ENCODE assay signal across 1 cellular context in the genomic region with DNA sequence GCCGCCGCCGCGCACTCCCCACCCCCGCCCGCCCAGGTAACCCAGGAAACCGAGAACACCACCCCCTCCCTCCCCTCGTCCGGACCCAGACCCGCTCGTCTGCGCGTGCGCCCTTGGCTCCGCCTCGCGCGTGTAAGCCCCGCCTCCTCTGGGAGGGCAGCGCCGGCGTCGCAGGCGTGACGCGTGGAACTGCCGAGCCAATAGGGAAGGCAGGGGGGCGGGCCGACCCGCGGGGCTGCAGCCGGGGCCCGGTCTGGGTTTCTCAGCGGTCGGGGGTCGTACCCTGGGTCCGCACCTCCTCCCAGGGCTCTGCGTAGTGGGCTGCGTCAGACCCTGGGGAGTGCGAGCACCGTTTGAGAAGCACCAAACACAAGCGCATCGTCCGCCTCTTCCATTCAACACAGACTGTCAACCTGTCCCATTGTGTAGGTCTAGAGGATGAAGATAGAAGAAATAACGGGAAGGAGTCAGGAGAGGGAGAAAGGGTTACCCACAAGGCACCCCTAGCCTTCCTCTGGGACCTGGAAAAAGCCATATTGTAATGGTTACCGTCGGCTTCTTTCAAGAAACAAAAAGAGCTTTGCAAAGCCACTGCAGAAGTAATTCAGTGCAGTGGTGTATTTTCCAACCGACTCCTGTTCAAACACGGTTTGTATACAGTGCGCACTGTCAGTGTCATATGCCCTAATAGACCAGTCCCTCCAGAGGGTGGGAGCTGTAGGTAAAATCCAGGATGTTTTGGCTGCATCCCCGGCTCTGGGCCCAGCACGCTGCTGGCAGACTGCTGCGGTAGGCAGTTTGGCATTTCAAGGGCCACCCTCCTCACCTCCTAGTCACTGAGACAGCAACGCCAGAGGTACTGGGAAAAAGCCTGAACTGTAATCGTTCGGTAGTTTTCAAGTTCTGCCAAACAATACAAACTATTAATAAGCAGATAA.
TF ChIP-seq lines count a peak whose summit lies in the region.

No MANE protein-coding gene starts in this region.

TF ChIP-seq in HepG2, 621 proteins besides CTCF, POLR2A, EP300 and RAD21 (continued from another document and continues in another):
- TF ChIP-seq ISL2 (CRISPR knock-in tag; IDR thresholded peaks at IDR 0.05) = peak; percentile 28; the same call in 1 of the 2 replicates
- TF ChIP-seq, protein P1, sequence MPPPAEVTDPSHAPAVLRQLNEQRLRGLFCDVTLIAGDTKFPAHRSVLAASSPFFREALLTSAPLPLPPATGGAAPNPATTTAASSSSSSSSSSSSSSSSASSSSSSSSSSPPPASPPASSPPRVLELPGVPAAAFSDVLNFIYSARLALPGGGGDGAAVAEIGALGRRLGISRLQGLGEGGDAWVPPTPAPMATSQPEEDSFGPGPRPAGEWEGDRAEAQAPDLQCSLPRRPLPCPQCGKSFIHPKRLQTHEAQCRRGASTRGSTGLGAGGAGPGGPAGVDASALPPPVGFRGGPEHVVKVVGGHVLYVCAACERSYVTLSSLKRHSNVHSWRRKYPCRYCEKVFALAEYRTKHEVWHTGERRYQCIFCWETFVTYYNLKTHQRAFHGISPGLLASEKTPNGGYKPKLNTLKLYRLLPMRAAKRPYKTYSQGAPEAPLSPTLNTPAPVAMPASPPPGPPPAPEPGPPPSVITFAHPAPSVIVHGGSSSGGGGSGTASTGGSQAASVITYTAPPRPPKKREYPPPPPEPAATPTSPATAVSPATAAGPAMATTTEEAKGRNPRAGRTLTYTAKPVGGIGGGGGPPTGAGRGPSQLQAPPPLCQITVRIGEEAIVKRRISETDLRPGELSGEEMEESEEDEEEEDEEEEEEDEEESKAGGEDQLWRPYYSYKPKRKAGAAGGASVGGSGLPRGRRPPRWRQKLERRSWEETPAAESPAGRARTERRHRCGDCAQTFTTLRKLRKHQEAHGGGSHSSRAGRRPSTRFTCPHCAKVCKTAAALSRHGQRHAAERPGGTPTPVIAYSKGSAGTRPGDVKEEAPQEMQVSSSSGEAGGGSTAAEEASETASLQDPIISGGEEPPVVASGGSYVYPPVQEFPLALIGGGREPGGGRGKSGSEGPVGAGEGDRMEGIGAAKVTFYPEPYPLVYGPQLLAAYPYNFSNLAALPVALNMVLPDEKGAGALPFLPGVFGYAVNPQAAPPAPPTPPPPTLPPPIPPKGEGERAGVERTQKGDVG (CRISPR knock-in tag; IDR thresholded peaks at IDR 0.05; ENCODE audit: borderline replicate concordance) = 0 out of 2 replicates have a peak, but pooled peaks have one; percentile 27
- no peak for TF ChIP-seq LCORL (IDR thresholded peaks at IDR 0.05)
- no peak for TF ChIP-seq LCORL (CRISPR knock-in tag; IDR thresholded peaks at IDR 0.05)
- TF ChIP-seq, protein P2, sequence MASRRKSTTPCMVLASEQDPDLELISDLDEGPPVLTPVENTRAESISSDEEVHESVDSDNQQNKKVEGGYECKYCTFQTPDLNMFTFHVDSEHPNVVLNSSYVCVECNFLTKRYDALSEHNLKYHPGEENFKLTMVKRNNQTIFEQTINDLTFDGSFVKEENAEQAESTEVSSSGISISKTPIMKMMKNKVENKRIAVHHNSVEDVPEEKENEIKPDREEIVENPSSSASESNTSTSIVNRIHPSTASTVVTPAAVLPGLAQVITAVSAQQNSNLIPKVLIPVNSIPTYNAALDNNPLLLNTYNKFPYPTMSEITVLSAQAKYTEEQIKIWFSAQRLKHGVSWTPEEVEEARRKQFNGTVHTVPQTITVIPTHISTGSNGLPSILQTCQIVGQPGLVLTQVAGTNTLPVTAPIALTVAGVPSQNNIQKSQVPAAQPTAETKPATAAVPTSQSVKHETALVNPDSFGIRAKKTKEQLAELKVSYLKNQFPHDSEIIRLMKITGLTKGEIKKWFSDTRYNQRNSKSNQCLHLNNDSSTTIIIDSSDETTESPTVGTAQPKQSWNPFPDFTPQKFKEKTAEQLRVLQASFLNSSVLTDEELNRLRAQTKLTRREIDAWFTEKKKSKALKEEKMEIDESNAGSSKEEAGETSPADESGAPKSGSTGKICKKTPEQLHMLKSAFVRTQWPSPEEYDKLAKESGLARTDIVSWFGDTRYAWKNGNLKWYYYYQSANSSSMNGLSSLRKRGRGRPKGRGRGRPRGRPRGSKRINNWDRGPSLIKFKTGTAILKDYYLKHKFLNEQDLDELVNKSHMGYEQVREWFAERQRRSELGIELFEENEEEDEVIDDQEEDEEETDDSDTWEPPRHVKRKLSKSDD (CRISPR knock-in tag; IDR thresholded peaks at IDR 0.05; ENCODE audit: low read depth) = no peak
- TF ChIP-seq SAFB2 (CRISPR knock-in tag; IDR thresholded peaks at IDR 0.05; ENCODE audit: borderline replicate concordance, low read depth) = peak; percentile 69; the same call in 1 of the 2 replicates
- peak; percentile 82 for TF ChIP-seq SP4 (CRISPR knock-in tag; IDR thresholded peaks at IDR 0.05)
- no peak for TF ChIP-seq SMYD3 (CRISPR knock-in tag; IDR thresholded peaks at IDR 0.05)
- TF ChIP-seq ZNF589 (CRISPR knock-in tag; conservative IDR thresholded peaks at IDR 0.05) = no peak
- TF ChIP-seq ZNF598 (CRISPR knock-in tag; IDR thresholded peaks at IDR 0.05; ENCODE audit: borderline replicate concordance) = no peak
- no peak; the same call in 1 of the 2 replicates for TF ChIP-seq ZNF772 (CRISPR knock-in tag; IDR thresholded peaks at IDR 0.05)
- TF ChIP-seq, protein P3, sequence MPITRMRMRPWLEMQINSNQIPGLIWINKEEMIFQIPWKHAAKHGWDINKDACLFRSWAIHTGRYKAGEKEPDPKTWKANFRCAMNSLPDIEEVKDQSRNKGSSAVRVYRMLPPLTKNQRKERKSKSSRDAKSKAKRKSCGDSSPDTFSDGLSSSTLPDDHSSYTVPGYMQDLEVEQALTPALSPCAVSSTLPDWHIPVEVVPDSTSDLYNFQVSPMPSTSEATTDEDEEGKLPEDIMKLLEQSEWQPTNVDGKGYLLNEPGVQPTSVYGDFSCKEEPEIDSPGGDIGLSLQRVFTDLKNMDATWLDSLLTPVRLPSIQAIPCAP (CRISPR knock-in tag; IDR thresholded peaks at IDR 0.05; ENCODE audit: low read depth) = no peak
- peak; percentile 85 for TF ChIP-seq GATAD1 (CRISPR knock-in tag; IDR thresholded peaks at IDR 0.05)
- TF ChIP-seq NFKB2 (CRISPR knock-in tag; IDR thresholded peaks at IDR 0.05; ENCODE audit: borderline replicate concordance) = no peak
- no peak for TF ChIP-seq SRSF9 (IDR thresholded peaks at IDR 0.05; ENCODE audit: borderline replicate concordance, insufficient read depth, low read depth, low read length, poor library complexity, severe bottlenecking)
- TF ChIP-seq, protein P4, sequence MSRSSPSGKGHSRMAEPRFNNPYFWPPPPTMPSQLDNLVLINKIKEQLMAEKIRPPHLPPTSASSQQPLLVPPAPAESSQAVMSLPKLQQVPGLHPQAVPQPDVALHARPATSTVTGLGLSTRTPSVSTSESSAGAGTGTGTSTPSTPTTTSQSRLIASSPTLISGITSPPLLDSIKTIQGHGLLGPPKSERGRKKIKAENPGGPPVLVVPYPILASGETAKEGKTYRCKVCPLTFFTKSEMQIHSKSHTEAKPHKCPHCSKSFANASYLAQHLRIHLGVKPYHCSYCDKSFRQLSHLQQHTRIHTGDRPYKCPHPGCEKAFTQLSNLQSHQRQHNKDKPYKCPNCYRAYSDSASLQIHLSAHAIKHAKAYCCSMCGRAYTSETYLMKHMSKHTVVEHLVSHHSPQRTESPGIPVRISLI (CRISPR knock-in tag; IDR thresholded peaks at IDR 0.05; ENCODE audit: borderline replicate concordance) = no peak
- TF ChIP-seq, protein P5, sequence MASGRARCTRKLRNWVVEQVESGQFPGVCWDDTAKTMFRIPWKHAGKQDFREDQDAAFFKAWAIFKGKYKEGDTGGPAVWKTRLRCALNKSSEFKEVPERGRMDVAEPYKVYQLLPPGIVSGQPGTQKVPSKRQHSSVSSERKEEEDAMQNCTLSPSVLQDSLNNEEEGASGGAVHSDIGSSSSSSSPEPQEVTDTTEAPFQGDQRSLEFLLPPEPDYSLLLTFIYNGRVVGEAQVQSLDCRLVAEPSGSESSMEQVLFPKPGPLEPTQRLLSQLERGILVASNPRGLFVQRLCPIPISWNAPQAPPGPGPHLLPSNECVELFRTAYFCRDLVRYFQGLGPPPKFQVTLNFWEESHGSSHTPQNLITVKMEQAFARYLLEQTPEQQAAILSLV (CRISPR knock-in tag; IDR thresholded peaks at IDR 0.05; ENCODE audit: borderline replicate concordance) = peak; percentile 75; the same call in 1 of the 2 replicates
- TF ChIP-seq, protein P6, sequence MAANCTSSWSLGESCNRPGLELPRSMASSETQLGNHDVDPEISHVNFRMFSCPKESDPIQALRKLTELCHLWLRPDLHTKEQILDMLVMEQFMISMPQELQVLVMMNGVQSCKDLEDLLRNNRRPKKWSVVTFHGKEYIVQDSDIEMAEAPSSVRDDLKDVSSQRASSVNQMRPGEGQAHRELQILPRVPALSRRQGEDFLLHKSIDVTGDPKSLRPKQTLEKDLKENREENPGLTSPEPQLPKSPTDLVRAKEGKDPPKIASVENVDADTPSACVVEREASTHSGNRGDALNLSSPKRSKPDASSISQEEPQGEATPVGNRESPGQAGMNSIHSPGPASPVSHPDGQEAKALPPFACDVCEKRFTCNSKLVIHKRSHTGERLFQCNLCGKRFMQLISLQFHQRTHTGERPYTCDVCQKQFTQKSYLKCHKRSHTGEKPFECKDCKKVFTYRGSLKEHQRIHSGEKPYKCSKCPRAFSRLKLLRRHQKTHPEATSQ (CRISPR knock-in tag; IDR thresholded peaks at IDR 0.05; ENCODE audit: borderline replicate concordance) = no peak
- TF ChIP-seq, protein P7, sequence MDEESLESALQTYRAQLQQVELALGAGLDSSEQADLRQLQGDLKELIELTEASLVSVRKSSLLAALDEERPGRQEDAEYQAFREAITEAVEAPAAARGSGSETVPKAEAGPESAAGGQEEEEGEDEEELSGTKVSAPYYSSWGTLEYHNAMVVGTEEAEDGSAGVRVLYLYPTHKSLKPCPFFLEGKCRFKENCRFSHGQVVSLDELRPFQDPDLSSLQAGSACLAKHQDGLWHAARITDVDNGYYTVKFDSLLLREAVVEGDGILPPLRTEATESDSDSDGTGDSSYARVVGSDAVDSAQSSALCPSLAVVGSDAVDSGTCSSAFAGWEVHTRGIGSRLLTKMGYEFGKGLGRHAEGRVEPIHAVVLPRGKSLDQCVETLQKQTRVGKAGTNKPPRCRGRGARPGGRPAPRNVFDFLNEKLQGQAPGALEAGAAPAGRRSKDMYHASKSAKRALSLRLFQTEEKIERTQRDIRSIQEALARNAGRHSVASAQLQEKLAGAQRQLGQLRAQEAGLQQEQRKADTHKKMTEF (CRISPR knock-in tag; IDR thresholded peaks at IDR 0.05) = 0 out of 2 replicates have a peak, but pooled peaks have one; percentile 39
- TF ChIP-seq ZNF546 (CRISPR knock-in tag; conservative IDR thresholded peaks at IDR 0.05) = no peak
- no peak for TF ChIP-seq CBX1 (IDR thresholded peaks at IDR 0.05; ENCODE audit: low read depth)
- peak; percentile 41 for TF ChIP-seq HNRNPLL (IDR thresholded peaks at IDR 0.05; ENCODE audit: low read depth, low read length, poor library complexity, severe bottlenecking)
- TF ChIP-seq, protein P8, sequence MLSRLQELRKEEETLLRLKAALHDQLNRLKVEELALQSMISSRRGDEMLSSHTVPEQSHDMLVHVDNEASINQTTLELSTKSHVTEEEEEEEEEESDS (CRISPR knock-in tag; IDR thresholded peaks at IDR 0.05; ENCODE audit: borderline replicate concordance) = no peak
- TF ChIP-seq, protein P9, sequence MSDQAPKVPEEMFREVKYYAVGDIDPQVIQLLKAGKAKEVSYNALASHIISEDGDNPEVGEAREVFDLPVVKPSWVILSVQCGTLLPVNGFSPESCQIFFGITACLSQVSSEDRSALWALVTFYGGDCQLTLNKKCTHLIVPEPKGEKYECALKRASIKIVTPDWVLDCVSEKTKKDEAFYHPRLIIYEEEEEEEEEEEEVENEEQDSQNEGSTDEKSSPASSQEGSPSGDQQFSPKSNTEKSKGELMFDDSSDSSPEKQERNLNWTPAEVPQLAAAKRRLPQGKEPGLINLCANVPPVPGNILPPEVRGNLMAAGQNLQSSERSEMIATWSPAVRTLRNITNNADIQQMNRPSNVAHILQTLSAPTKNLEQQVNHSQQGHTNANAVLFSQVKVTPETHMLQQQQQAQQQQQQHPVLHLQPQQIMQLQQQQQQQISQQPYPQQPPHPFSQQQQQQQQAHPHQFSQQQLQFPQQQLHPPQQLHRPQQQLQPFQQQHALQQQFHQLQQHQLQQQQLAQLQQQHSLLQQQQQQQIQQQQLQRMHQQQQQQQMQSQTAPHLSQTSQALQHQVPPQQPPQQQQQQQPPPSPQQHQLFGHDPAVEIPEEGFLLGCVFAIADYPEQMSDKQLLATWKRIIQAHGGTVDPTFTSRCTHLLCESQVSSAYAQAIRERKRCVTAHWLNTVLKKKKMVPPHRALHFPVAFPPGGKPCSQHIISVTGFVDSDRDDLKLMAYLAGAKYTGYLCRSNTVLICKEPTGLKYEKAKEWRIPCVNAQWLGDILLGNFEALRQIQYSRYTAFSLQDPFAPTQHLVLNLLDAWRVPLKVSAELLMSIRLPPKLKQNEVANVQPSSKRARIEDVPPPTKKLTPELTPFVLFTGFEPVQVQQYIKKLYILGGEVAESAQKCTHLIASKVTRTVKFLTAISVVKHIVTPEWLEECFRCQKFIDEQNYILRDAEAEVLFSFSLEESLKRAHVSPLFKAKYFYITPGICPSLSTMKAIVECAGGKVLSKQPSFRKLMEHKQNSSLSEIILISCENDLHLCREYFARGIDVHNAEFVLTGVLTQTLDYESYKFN (CRISPR knock-in tag; conservative IDR thresholded peaks at IDR 0.05) = no peak
- no peak for TF ChIP-seq ZNF749 (CRISPR knock-in tag; IDR thresholded peaks at IDR 0.05; ENCODE audit: borderline replicate concordance)
- TF ChIP-seq RCOR2 (CRISPR knock-in tag; IDR thresholded peaks at IDR 0.05) = no peak
- TF ChIP-seq, protein P10, sequence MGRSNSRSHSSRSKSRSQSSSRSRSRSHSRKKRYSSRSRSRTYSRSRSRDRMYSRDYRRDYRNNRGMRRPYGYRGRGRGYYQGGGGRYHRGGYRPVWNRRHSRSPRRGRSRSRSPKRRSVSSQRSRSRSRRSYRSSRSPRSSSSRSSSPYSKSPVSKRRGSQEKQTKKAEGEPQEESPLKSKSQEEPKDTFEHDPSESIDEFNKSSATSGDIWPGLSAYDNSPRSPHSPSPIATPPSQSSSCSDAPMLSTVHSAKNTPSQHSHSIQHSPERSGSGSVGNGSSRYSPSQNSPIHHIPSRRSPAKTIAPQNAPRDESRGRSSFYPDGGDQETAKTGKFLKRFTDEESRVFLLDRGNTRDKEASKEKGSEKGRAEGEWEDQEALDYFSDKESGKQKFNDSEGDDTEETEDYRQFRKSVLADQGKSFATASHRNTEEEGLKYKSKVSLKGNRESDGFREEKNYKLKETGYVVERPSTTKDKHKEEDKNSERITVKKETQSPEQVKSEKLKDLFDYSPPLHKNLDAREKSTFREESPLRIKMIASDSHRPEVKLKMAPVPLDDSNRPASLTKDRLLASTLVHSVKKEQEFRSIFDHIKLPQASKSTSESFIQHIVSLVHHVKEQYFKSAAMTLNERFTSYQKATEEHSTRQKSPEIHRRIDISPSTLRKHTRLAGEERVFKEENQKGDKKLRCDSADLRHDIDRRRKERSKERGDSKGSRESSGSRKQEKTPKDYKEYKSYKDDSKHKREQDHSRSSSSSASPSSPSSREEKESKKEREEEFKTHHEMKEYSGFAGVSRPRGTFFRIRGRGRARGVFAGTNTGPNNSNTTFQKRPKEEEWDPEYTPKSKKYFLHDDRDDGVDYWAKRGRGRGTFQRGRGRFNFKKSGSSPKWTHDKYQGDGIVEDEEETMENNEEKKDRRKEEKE (IDR thresholded peaks at IDR 0.05) = no peak
- peak; percentile 81 for TF ChIP-seq POLR2G (IDR thresholded peaks at IDR 0.05; ENCODE audit: low read depth, low read length)
- 0 out of 4 replicates have a peak, but pooled peaks of 1 of the 2 experiments have one; percentile 24 for TF ChIP-seq KLF16 (CRISPR knock-in tag; IDR thresholded peaks at IDR 0.05)
- 0 out of 2 replicates have a peak, but pooled peaks have one; percentile 11 for TF ChIP-seq ZNF792 (CRISPR knock-in tag; IDR thresholded peaks at IDR 0.05)
- TF ChIP-seq NRL (CRISPR knock-in tag; IDR thresholded peaks at IDR 0.05; ENCODE audit: borderline replicate concordance) = no peak
- no peak for TF ChIP-seq IKZF1 (IDR thresholded peaks at IDR 0.05)
- TF ChIP-seq HOXA5 (CRISPR knock-in tag; IDR thresholded peaks at IDR 0.05) = peak; percentile 51; the same call in 1 of the 2 replicates
